32 cellular contexts compared by ENCODE assay signal in genomic region chr11:73965764-73966121, GRCh38. TPM values are rescaled to one million over a fixed set of nuclear protein-coding genes. Genes with fewer than 3 reads are reported as not detected.
A peak's percentile ranks its signal among the peaks of the same experiment; 100 is the strongest.
DNase-seq lines count a peak whose midpoint lies in the region; ATAC-seq and TF ChIP-seq lines count a peak whose summit lies in the region.
"Had no signal": no experiment of that assay in that cellular context is flagged by ENCODE, and none has a peak within 500 bp of the region (broad histone marks: within the 10 kb centered on the region; RNA-seq: fewer than 3 reads in every experiment).

No MANE protein-coding gene starts in this region.

- H3K4me1 ChIP-seq in CD8-positive, alpha-beta T cell (ENCODE audit: insufficient read depth, low read length): peaks cover 56% of the 10 kb centered on the region
- H3K4me1 ChIP-seq in upper lobe of right lung: no peaks in the 10 kb centered on the region
- H3K4me1 ChIP-seq: prostate gland had no signal

- H3K27me3 ChIP-seq in CD8-positive, alpha-beta T cell (ENCODE audit: insufficient read depth, low read length): no peaks in the 10 kb centered on the region
- H3K27me3 ChIP-seq in upper lobe of right lung: no peaks in the 10 kb centered on the region
- H3K27me3 ChIP-seq: Peyer's patch, vagina had no signal

- POLR2A ChIA-PET in CD8-positive, alpha-beta T cell (lab: Charles Lee): interaction anchor here (0.7 to 22.1 kb wide), 4 partner anchors 15 to 62 kb away, joined by 3 to 428 read pairs (median 144); partner anchors contain the start of genes UCP2 and UCP3
- POLR2A ChIA-PET in naive thymus-derived CD8-positive, alpha-beta T cell (lab: Charles Lee): interaction anchor here (2.6 to 24.6 kb wide), 6 partner anchors 16 to 64 kb away, joined by 11 to 1033 read pairs (median 266); partner anchors contain the start of genes UCP2 and UCP3

- no peaks in the 10 kb centered on the region for H3K27me3 Mint-ChIP-seq in CD8-positive, alpha-beta T cell (ENCODE audit: low read depth)
- no peaks in the 10 kb centered on the region for H3K27me3 Mint-ChIP-seq in naive thymus-derived CD8-positive, alpha-beta T cell
- no peaks in the 10 kb centered on the region for H3K27me3 Mint-ChIP-seq in activated CD8-positive, alpha-beta memory T cell treated with anti-CD3 and anti-CD28 coated beads, Interleukin-2, amount 10 ng/mL, durations not matched to agents 7 days and 5 days
- H3K27me3 Mint-ChIP-seq: stimulated activated naive CD8-positive, alpha-beta T cell treated with anti-CD3 and anti-CD28 coated beads, Interleukin-15, amount 100 ng/mL, for 72 hours had no signal

- H3K4me3 Mint-ChIP-seq in CD8-positive, alpha-beta T cell: no peak overlapping the region
- H3K4me3 Mint-ChIP-seq in naive thymus-derived CD8-positive, alpha-beta T cell: peak overlapping the region in 3 of 10 donors; percentile 12 to 26 (median 18)
- no peak overlapping the region for H3K4me3 Mint-ChIP-seq in activated CD8-positive, alpha-beta memory T cell treated with anti-CD3 and anti-CD28 coated beads, Interleukin-2, amount 10 ng/mL, durations not matched to agents 7 days and 5 days
- H3K4me3 Mint-ChIP-seq: dendritic cell treated with granulocyte-macrophage colony-stimulating factor and Interleukin-4, amounts not matched to agents 40 ng/mL and 50 ng/mL, for 4 days had no signal

- peaks cover 49% of the 10 kb centered on the region for H3K4me1 Mint-ChIP-seq in CD8-positive, alpha-beta T cell (ENCODE audit: low read depth)
- peaks cover 26 to 58% (median 49%) of the 10 kb centered on the region in 4 donors for H3K4me1 Mint-ChIP-seq in naive thymus-derived CD8-positive, alpha-beta T cell
- H3K4me1 Mint-ChIP-seq in activated CD8-positive, alpha-beta memory T cell treated with anti-CD3 and anti-CD28 coated beads, Interleukin-2, amount 10 ng/mL, durations not matched to agents 7 days and 5 days: peaks cover 27% of the 10 kb centered on the region

- no peak for ATAC-seq in CD8-positive, alpha-beta T cell
- ATAC-seq in naive thymus-derived CD8-positive, alpha-beta T cell: no peak
- ATAC-seq in upper lobe of right lung: no peak
- ATAC-seq in activated CD8-positive, alpha-beta memory T cell treated with anti-CD3 and anti-CD28 coated beads, Interleukin-2, amount 10 ng/mL, durations not matched to agents 7 days and 5 days: no peak
- ATAC-seq: esophagus mucosa; sciatic nerve; stimulated activated naive CD8-positive, alpha-beta T cell treated with anti-CD3 and anti-CD28 coated beads, Interleukin-15, amount 100 ng/mL, for 72 hours had no signal

- H3K9me3 Mint-ChIP-seq in CD8-positive, alpha-beta T cell: no peaks in the 10 kb centered on the region
- no peaks in the 10 kb centered on the region for H3K9me3 Mint-ChIP-seq in naive thymus-derived CD8-positive, alpha-beta T cell
- H3K9me3 Mint-ChIP-seq in activated CD8-positive, alpha-beta memory T cell treated with anti-CD3 and anti-CD28 coated beads, Interleukin-2, amount 10 ng/mL, durations not matched to agents 7 days and 5 days (ENCODE audit: low read depth): no peaks in the 10 kb centered on the region
- H3K9me3 Mint-ChIP-seq: dendritic cell treated with granulocyte-macrophage colony-stimulating factor and Interleukin-4, amounts not matched to agents 40 ng/mL and 50 ng/mL, for 4 days; stimulated activated naive CD8-positive, alpha-beta T cell treated with anti-CD3 and anti-CD28 coated beads, Interleukin-15, amount 100 ng/mL, for 72 hours had no signal

- no peaks in the 10 kb centered on the region for H3K36me3 Mint-ChIP-seq in CD8-positive, alpha-beta T cell
- H3K36me3 Mint-ChIP-seq in naive thymus-derived CD8-positive, alpha-beta T cell: no peaks in the 10 kb centered on the region
- H3K36me3 Mint-ChIP-seq in activated CD8-positive, alpha-beta memory T cell treated with anti-CD3 and anti-CD28 coated beads, Interleukin-2, amount 10 ng/mL, durations not matched to agents 7 days and 5 days: no peaks in the 10 kb centered on the region

- in situ Hi-C loops in SK-MEL-5 (cut with HindIII; ENCODE audit: low pct_unique_long_range_greater_than_20kb, low sequenced_read_pairs): no loop called here

- DNase-seq in NCI-H748 (lab: John Stamatoyannopoulos, UW; ENCODE audit: unreplicated experiment): peak; percentile 27
- no peak for DNase-seq in NCI-H748 treated with DMSO at 0.1 percent for 48 hours (lab: John Stamatoyannopoulos, UW)
- no peak for DNase-seq in CD8-positive, alpha-beta T cell
- peak; percentile 46 for DNase-seq in SK-MEL-5 (ENCODE audit: low read depth, low spot score)
- DNase-seq in naive thymus-derived CD8-positive, alpha-beta T cell: no peak
- DNase-seq in upper lobe of right lung: no peak
- no peak for DNase-seq in activated CD8-positive, alpha-beta memory T cell treated with anti-CD3 and anti-CD28 coated beads, Interleukin-2, amount 10 ng/mL, durations not matched to agents 7 days and 5 days
- no peak for DNase-seq in NCI-H1417 treated with DMSO at 0.1 percent for 48 hours (lab: John Stamatoyannopoulos, UW)
- DNase-seq: activated CD4-positive, alpha-beta T cell treated with anti-CD3 and anti-CD28 coated beads for 4 hours; activated gamma-delta T cell; activated T-cell treated with anti-CD3 and anti-CD28 coated beads, Interleukin-2, amount 50 U/mL, for 1 hour; central memory CD4-positive, alpha-beta T cell; DMS153; Kasumi-1; kidney; left ventricle myocardium superior; mesendoderm; NCI-H1694; NCI-H2171; SHP77 treated with DMSO at 0.1 percent for 48 hours; stimulated activated CD8-positive, alpha-beta memory T cell treated with anti-CD3 and anti-CD28 coated beads, Interleukin-4, amount 100 ng/mL, for 48 hours; stimulated activated naive CD8-positive, alpha-beta T cell treated with anti-CD3 and anti-CD28 coated beads, Interleukin-15, amount 100 ng/mL, for 72 hours; T1000 had no signal

- no peak overlapping the region for H3K27ac ChIP-seq in CD8-positive, alpha-beta T cell (ENCODE audit: low read depth, low read length)
- no peak overlapping the region for H3K27ac ChIP-seq in upper lobe of right lung
- H3K27ac ChIP-seq: Peyer's patch, prostate gland, thoracic aorta, vagina, VCaP had no signal

- H3K4me3 ChIP-seq in CD8-positive, alpha-beta T cell (ENCODE audit: low read depth, low read length): no peak overlapping the region
- H3K4me3 ChIP-seq in upper lobe of right lung: no peak overlapping the region
- H3K4me3 ChIP-seq: A549, Peyer's patch, prostate gland, thoracic aorta, vagina had no signal

- H3K9me3 ChIP-seq in CD8-positive, alpha-beta T cell (ENCODE audit: low read length): no peaks in the 10 kb centered on the region
- H3K9me3 ChIP-seq in upper lobe of right lung: no peaks in the 10 kb centered on the region
- H3K9me3 ChIP-seq: A549, Peyer's patch, prostate gland, thoracic aorta, vagina had no signal

- TF ChIP-seq CTCF in CD8-positive, alpha-beta T cell (IDR thresholded peaks at IDR 0.05): no peak
- TF ChIP-seq CTCF in upper lobe of right lung (IDR thresholded peaks at IDR 0.05): no peak

- intact Hi-C loops in CD8-positive, alpha-beta T cell (cut with DNase I, micrococcal nuclease): loop anchor here in 1 of 2 experiments (2.0 kb wide), 2 partner anchors 29 to 125 kb away; no protein-coding TSS in a partner anchor
- intact Hi-C loops in upper lobe of right lung (cut with DNase I): no loop called here

- peak overlapping the region; percentile 78 for H3K27ac Mint-ChIP-seq in CD8-positive, alpha-beta T cell
- peak overlapping the region in 8 of 10 donors; percentile 39 to 87 (median 76) for H3K27ac Mint-ChIP-seq in naive thymus-derived CD8-positive, alpha-beta T cell
- no peak overlapping the region for H3K27ac Mint-ChIP-seq in activated CD8-positive, alpha-beta memory T cell treated with anti-CD3 and anti-CD28 coated beads, Interleukin-2, amount 10 ng/mL, durations not matched to agents 7 days and 5 days
- H3K27ac Mint-ChIP-seq: dendritic cell treated with granulocyte-macrophage colony-stimulating factor and Interleukin-4, amounts not matched to agents 40 ng/mL and 50 ng/mL, for 4 days had no signal

- CTCF ChIA-PET in CD8-positive, alpha-beta T cell (lab: Charles Lee): interaction anchor here (1.3 to 3.8 kb wide), 5 partner anchors 11 to 290 kb away, joined by 3 to 23 read pairs (median 7); no protein-coding TSS in a partner anchor
- CTCF ChIA-PET in activated CD8-positive, alpha-beta memory T cell treated with anti-CD3 and anti-CD28 coated beads, Interleukin-2, amount 10 ng/mL, durations not matched to agents 7 days and 5 days (lab: Charles Lee): interaction anchor here (1.0 to 1.6 kb wide), 4 partner anchors 21 to 290 kb away, joined by 3 to 4 read pairs (median 4); partner anchors contain the start of genes C2CD3 and PPME1

- no peaks in the 10 kb centered on the region for H3K36me3 ChIP-seq in CD8-positive, alpha-beta T cell (ENCODE audit: insufficient read depth, low read length)
- H3K36me3 ChIP-seq in upper lobe of right lung: no peaks in the 10 kb centered on the region
- H3K36me3 ChIP-seq: Peyer's patch, prostate gland, thoracic aorta, vagina had no signal

RNA-seq across cellular contexts. Expression of gene DNAJB13, which starts 14.9 kb away (rescaled TPM):
- total RNA-seq in CD8-positive, alpha-beta T cell: not detected
- total RNA-seq in SK-MEL-5 (2014; rRNA removed; shearing (Covaris generic)): 0.40 TPM in 1 of 2 replicates, not detected in the other
- not detected in 2 replicates for polyA plus RNA-seq in SK-MEL-5 (2015; cell fraction: cytosol; rRNA removed)
- polyA plus RNA-seq in SK-MEL-5 (2015; cell fraction: nucleus; rRNA removed): 0.83 TPM in 1 of 2 replicates, not detected in the other
- under 1 TPM; 0.22 to 0.60 TPM for total RNA-seq in naive thymus-derived CD8-positive, alpha-beta T cell
- polyA plus RNA-seq in naive thymus-derived CD8-positive, alpha-beta T cell: under 1 TPM; 0.16 to 0.51 (median 0.46) TPM
- total RNA-seq in upper lobe of right lung: not detected
- under 1 TPM; 0.26 to 0.29 TPM for total RNA-seq in activated CD8-positive, alpha-beta memory T cell treated with anti-CD3 and anti-CD28 coated beads, Interleukin-2, amount 10 ng/mL, durations not matched to agents 7 days and 5 days
- total RNA-seq: esophagus mucosa, left ventricle myocardium superior, vagina had no signal

RNA-seq across cellular contexts. Expression of gene UCP2, which starts 16.9 kb away (rescaled TPM):
- total RNA-seq in CD8-positive, alpha-beta T cell: 100 to 1,000 TPM; 151 to 156 TPM
- total RNA-seq in SK-MEL-5 (2014; rRNA removed; shearing (Covaris generic)): 0.63 and 2.4 TPM in 2 replicates
- polyA plus RNA-seq in SK-MEL-5 (2015; cell fraction: cytosol; rRNA removed): 2.6 and 2.7 TPM in 2 replicates
- polyA plus RNA-seq in SK-MEL-5 (2015; cell fraction: nucleus; rRNA removed): 0.72 and 2.2 TPM in 2 replicates
- total RNA-seq in naive thymus-derived CD8-positive, alpha-beta T cell: 100 to 1,000 TPM; 388 to 396 TPM
- 1,000 to 10,000 TPM in 2 of 3 donors, 100 to 1,000 TPM in 1; 998 to 1,325 (median 1,191) TPM for polyA plus RNA-seq in naive thymus-derived CD8-positive, alpha-beta T cell
- 56.3 TPM for total RNA-seq in upper lobe of right lung
- total RNA-seq in activated CD8-positive, alpha-beta memory T cell treated with anti-CD3 and anti-CD28 coated beads, Interleukin-2, amount 10 ng/mL, durations not matched to agents 7 days and 5 days: 100 to 1,000 TPM; 199 to 288 TPM

RNA-seq across cellular contexts. Expression of gene UCP3, which starts 43.1 kb away (rescaled TPM):
- 1 to 10 TPM; 1.7 to 2.2 TPM for total RNA-seq in CD8-positive, alpha-beta T cell
- 0.29 TPM in 1 of 2 replicates, not detected in the other for total RNA-seq in SK-MEL-5 (2014; rRNA removed; shearing (Covaris generic))
- 0.42 and 3.5 TPM in 2 replicates for polyA plus RNA-seq in SK-MEL-5 (2015; cell fraction: cytosol; rRNA removed)
- polyA plus RNA-seq in SK-MEL-5 (2015; cell fraction: nucleus; rRNA removed): 5.5 and 6.7 TPM in 2 replicates
- 1 to 10 TPM; 6.8 to 7.5 TPM for total RNA-seq in naive thymus-derived CD8-positive, alpha-beta T cell
- polyA plus RNA-seq in naive thymus-derived CD8-positive, alpha-beta T cell: under 1 TPM in 2 of 3 donors, not detected in 1; 0.50 to 0.76 TPM
- total RNA-seq in upper lobe of right lung: 2.6 TPM
- 1 to 10 TPM; 3.3 to 5.2 TPM for total RNA-seq in activated CD8-positive, alpha-beta memory T cell treated with anti-CD3 and anti-CD28 coated beads, Interleukin-2, amount 10 ng/mL, durations not matched to agents 7 days and 5 days

Comparison
In these comparisons a context has a peak if more than half of its experiments do, and no peak if none do; other contexts are left out.
1. DNase-seq: peak in NCI-H748 (single experiment) and SK-MEL-5 (single experiment); none in NCI-H748 treated with DMSO at 0.1 percent for 48 hours (single experiment), CD8-positive, alpha-beta T cell (0 of 7), naive thymus-derived CD8-positive, alpha-beta T cell (0 of 10), upper lobe of right lung (single experiment), activated CD8-positive, alpha-beta memory T cell treated with anti-CD3 and anti-CD28 coated beads, Interleukin-2, amount 10 ng/mL, durations not matched to agents 7 days and 5 days (single experiment) and NCI-H1417 treated with DMSO at 0.1 percent for 48 hours (single experiment).
2. RNA of gene UCP2, which starts 16.9 kb away (total RNA-seq): 388 to 396 TPM in naive thymus-derived CD8-positive, alpha-beta T cell, 199 to 288 TPM in activated CD8-positive, alpha-beta memory T cell treated with anti-CD3 and anti-CD28 coated beads, Interleukin-2, amount 10 ng/mL, durations not matched to agents 7 days and 5 days, 151 to 156 TPM in CD8-positive, alpha-beta T cell and 56.3 TPM in upper lobe of right lung (single experiment); 0.63 to 2.4 TPM in SK-MEL-5; every median in the first group is over 10 times any median in the second.